ENCODE assay signal across 1 cellular context in the genomic region with DNA sequence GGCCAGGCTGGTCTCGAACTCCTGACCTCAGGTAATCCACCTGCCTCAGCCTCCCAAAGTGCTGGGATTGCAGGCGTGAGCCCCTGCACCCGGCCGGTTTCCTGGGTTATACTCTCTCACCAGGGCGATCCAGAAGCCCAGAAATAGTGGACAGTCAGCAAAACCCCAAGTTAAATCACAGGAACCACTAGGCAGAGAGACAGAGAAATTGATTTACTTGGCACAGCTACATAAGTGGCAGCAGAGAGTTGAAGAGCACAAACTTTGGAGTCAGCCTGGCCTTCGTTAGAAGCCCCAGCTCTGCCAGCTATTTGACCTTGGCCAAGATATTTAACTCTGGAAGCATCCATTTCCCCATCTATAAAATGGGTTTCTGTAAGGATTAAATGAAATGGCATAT.
TF ChIP-seq lines count a peak whose summit lies in the region.

No MANE protein-coding gene starts in this region.

TF ChIP-seq in H1, 55 proteins besides CTCF, POLR2A, EP300 and RAD21:
- no peak for TF ChIP-seq SIN3A (conservative IDR thresholded peaks at IDR 0.05 in 1 of 2, IDR thresholded peaks at IDR 0.05 in 1 of 2; ENCODE audit: low read depth in 1 of 2, low read length in 2 of 2)
- no peak for TF ChIP-seq RFX5 (IDR thresholded peaks at IDR 0.05; ENCODE audit: borderline replicate concordance, low read depth, low read length)
- TF ChIP-seq NRF1 (IDR thresholded peaks at IDR 0.05; ENCODE audit: low read depth, low read length): no peak
- TF ChIP-seq RXRA (IDR thresholded peaks at IDR 0.05; ENCODE audit: insufficient read depth, low read depth, low read length): no peak
- TF ChIP-seq CREB1 (IDR thresholded peaks at IDR 0.05): no peak
- TF ChIP-seq GTF2F1 (IDR thresholded peaks at IDR 0.05; ENCODE audit: borderline replicate concordance, low read depth, low read length): no peak
- no peak for TF ChIP-seq CTBP2 (IDR thresholded peaks at IDR 0.05; ENCODE audit: borderline replicate concordance, insufficient read depth, insufficient read length, low read length)
- TF ChIP-seq, protein P1, sequence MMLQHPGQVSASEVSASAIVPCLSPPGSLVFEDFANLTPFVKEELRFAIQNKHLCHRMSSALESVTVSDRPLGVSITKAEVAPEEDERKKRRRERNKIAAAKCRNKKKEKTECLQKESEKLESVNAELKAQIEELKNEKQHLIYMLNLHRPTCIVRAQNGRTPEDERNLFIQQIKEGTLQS (IDR thresholded peaks at IDR 0.05; ENCODE audit: insufficient read depth, low read depth, low read length): no peak
- no peak for TF ChIP-seq RBBP5 (IDR thresholded peaks at IDR 0.05; ENCODE audit: borderline replicate concordance, low read depth, low read length)
- TF ChIP-seq NANOG (IDR thresholded peaks at IDR 0.05; ENCODE audit: insufficient read depth, low read depth, low read length, poor library complexity, severe bottlenecking): no peak
- TF ChIP-seq TCF12 (IDR thresholded peaks at IDR 0.05; ENCODE audit: low read depth, low read length): no peak
